Comparison of ENCODE assay signal across 24 cellular contexts in the genomic region with DNA sequence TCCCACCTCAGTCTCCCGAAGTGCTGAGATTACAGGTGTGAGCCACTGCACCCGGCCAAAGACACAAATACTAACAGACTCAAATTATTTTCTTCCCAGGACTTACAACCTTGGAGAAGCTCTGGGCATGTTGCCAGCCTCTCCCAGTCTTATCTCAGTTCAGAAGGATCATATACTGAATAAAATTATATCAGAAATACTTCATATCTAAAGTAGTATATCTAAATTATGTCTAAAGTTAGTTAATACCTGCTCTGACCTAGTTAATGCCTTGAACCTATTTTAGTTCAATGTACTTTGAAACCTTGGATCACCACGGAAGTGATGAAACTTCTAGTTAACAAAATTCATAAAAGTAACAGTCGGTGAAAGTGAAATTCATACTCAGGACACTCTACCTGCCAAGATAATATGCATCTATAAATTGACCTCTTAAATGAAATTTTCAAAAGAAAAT.
"Had no signal": no experiment of that assay in that cellular context is flagged by ENCODE, and none has a peak within 500 bp of the region (broad histone marks: within the 10 kb centered on the region; RNA-seq: fewer than 3 reads in every experiment).

No MANE protein-coding gene starts in this region.

- H3K27me3 ChIP-seq: foreskin keratinocyte, heart right ventricle, neural progenitor cell, right atrium auricular region, spleen, upper lobe of left lung, vagina had no signal

- ATAC-seq: foreskin keratinocyte; heart right ventricle; naive thymus-derived CD8-positive, alpha-beta T cell had no signal

- H3K9ac ChIP-seq: neural progenitor cell had no signal

- H3K4me2 ChIP-seq: neural progenitor cell had no signal

- H3K4me1 ChIP-seq: foreskin keratinocyte, heart right ventricle, right atrium auricular region, spleen, upper lobe of left lung, vagina had no signal

- H3K27ac ChIP-seq: foreskin keratinocyte, heart right ventricle, neural progenitor cell, right atrium auricular region, spleen, thoracic aorta, upper lobe of left lung, vagina, WERI-Rb-1 had no signal

- H3K36me3 ChIP-seq: neural progenitor cell, thoracic aorta, upper lobe of left lung, WERI-Rb-1 had no signal

- DNase-seq: activated CD4-positive, alpha-beta memory T cell treated with anti-CD3 and anti-CD28 coated beads for 36 hours; activated CD4-positive, alpha-beta T cell treated with anti-CD3 and anti-CD28 coated beads, Interleukin-2, amount 10 ng/mL, durations not matched to agents 24 days and 14 days; activated CD4-positive, CD25-positive, alpha-beta regulatory T cell treated with anti-CD3 and anti-CD28 coated beads, Interleukin-2, amount 50 U/mL, for 72 hours; activated CD8-positive, alpha-beta memory T cell treated with anti-CD3 and anti-CD28 coated beads, Interleukin-2, amount 50 U/mL, for 4 hours; activated gamma-delta T cell; activated naive CD4-positive, alpha-beta T cell treated with anti-CD3 and anti-CD28 coated beads, Interleukin-2, amount 10 ng/mL, durations not matched to agents 7 days and 5 days; activated naive CD8-positive, alpha-beta T cell treated with anti-CD3 and anti-CD28 coated beads, Interleukin-2, amount 10 ng/mL, durations not matched to agents 7 days and 5 days; activated T-cell treated with anti-CD3 and anti-CD28 coated beads, Interleukin-2, amount 50 U/mL, for 1 hour; amygdala; cerebellar nuclear complex; heart right ventricle; naive thymus-derived CD8-positive, alpha-beta T cell; occipital lobe; spleen; stimulated activated naive CD4-positive, alpha-beta T cell treated with Interleukin-2 at 50 U/mL for 16 hours; SW 1271; T-helper 9 cell; upper lobe of left lung; WERI-Rb-1 had no signal

- H3K9me3 ChIP-seq: thoracic aorta, upper lobe of left lung, vagina had no signal

- H3K4me3 ChIP-seq: heart right ventricle, neural progenitor cell, right atrium auricular region, spleen, thoracic aorta, upper lobe of left lung, vagina had no signal

- H2AFZ ChIP-seq: neural progenitor cell had no signal
